Comparison of ENCODE assay signal across 24 cellular contexts in the genomic region with DNA sequence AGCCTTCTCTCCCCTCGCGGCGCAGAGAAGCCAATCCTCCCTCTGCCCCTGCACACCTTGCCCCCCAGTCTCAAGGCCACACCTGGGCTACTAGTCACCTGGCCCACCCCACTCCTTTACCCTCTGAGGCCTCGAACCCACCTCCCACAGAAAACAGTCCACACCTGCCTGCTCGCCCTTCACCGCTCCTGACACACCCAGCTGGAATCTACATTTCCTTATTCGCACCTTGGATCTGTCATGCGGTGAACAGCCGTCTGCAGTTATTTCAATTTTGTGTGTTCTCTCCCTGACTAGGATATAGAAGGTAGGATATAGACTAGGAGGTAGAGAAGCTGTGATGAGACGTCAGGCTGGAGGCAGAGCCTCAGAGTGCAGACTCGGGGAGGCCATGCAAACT. TPM values are rescaled to one million over a fixed set of nuclear protein-coding genes. Genes with fewer than 3 reads are reported as not detected.
DNase-seq lines count a peak whose midpoint lies in the region; ATAC-seq, FAIRE-seq and TF ChIP-seq lines count a peak whose summit lies in the region.
"Had no signal": no experiment of that assay in that cellular context is flagged by ENCODE, and none has a peak within 500 bp of the region (broad histone marks: within the 10 kb centered on the region; RNA-seq: fewer than 3 reads in every experiment).

No MANE protein-coding gene starts in this region.

- no peaks in the 10 kb centered on the region for H3K4me1 Mint-ChIP-seq in activated T-helper 17 cell treated with anti-CD3 and anti-CD28 coated beads, Interleukin-2, amount 50 U/mL, for 72 hours
- H3K4me1 Mint-ChIP-seq: B cell had no signal

- H3K79me2 ChIP-seq in PC-9 (ENCODE audit: low read depth) (no peaks in the 10 kb centered on the region), keratinocyte (ENCODE audit: control insufficient read depth, insufficient read depth, low read length) (no peaks in the 10 kb centered on the region), trophoblast cell (ENCODE audit: control insufficient read depth, insufficient read depth, low read length, poor library complexity) (no peaks in the 10 kb centered on the region)

- H2BK12ac ChIP-seq in trophoblast cell (ENCODE audit: low read length), result peak overlapping the region; percentile 37

- no peak overlapping the region for H3K4me3 ChIP-seq in PC-9
- H3K4me3 ChIP-seq in keratinocyte (ENCODE audit: control insufficient read depth in 2 of 3, extremely low read depth in 1 of 3, insufficient read depth in 2 of 3, low read depth in 1 of 3, low read length in 3 of 3), result no peak overlapping the region
- no peak overlapping the region for H3K4me3 ChIP-seq in trophoblast cell (ENCODE audit: low read depth, low read length)
- no peak overlapping the region for H3K4me3 ChIP-seq in right atrium auricular region

- no peak for TF ChIP-seq CTCF in PC-9 (conservative IDR thresholded peaks at IDR 0.05)
- TF ChIP-seq CTCF in keratinocyte (optimal IDR thresholded peaks at IDR 0.05 in 1 of 3, IDR thresholded peaks at IDR 0.05 in 1 of 3, conservative IDR thresholded peaks at IDR 0.05 in 1 of 3; ENCODE audit: extremely low read depth in 1 of 3, insufficient read depth in 2 of 3, low read length in 3 of 3), result no peak
- no peak for TF ChIP-seq CTCF in right atrium auricular region (IDR thresholded peaks at IDR 0.05)

- no peaks in the 10 kb centered on the region for H3K9me3 Mint-ChIP-seq in activated T-helper 17 cell treated with anti-CD3 and anti-CD28 coated beads, Interleukin-2, amount 50 U/mL, for 72 hours
- H3K9me3 Mint-ChIP-seq: CD8-positive, alpha-beta T cell had no signal

- no peaks in the 10 kb centered on the region for H3K36me3 Mint-ChIP-seq in activated T-helper 17 cell treated with anti-CD3 and anti-CD28 coated beads, Interleukin-2, amount 50 U/mL, for 72 hours (ENCODE audit: low read depth)
- H3K36me3 Mint-ChIP-seq: CD8-positive, alpha-beta T cell had no signal

- H3K9me1 ChIP-seq in keratinocyte (ENCODE audit: control insufficient read depth, extremely low read depth, insufficient read depth, low read length), result no peaks in the 10 kb centered on the region

- H3K36me3 ChIP-seq in PC-9 (ENCODE audit: low read depth) (no peaks in the 10 kb centered on the region), keratinocyte (ENCODE audit: control insufficient read depth in 2 of 2, extremely low read depth in 1 of 2, insufficient read depth in 2 of 2, low read length in 2 of 2) (no peaks in the 10 kb centered on the region), trophoblast cell (ENCODE audit: control insufficient read depth in 1 of 2, insufficient read depth in 2 of 2, low read length in 2 of 2) (no peaks in the 10 kb centered on the region), right atrium auricular region (no peaks in the 10 kb centered on the region)

- FAIRE-seq in keratinocyte (lab: Jason Lieb, UNC), result no peak
- FAIRE-seq: GM12891, H54, HTR-8/SVneo had no signal

- H3K27me3 ChIP-seq in PC-9 (ENCODE audit: insufficient read depth, low read depth) (no peaks in the 10 kb centered on the region), keratinocyte (ENCODE audit: control insufficient read depth, extremely low read depth, insufficient read depth, low read length) (no peaks in the 10 kb centered on the region), trophoblast cell (ENCODE audit: insufficient read depth, low read length) (no peaks in the 10 kb centered on the region), right atrium auricular region (no peaks in the 10 kb centered on the region)

- no peak for ATAC-seq in activated T-helper 17 cell treated with anti-CD3 and anti-CD28 coated beads, Interleukin-2, amount 50 U/mL, for 72 hours (replicated peaks)
- no peak for ATAC-seq in GM18502 (IDR thresholded peaks at IDR 0.05; ENCODE audit: poor library complexity, unreplicated experiment)

- no peak overlapping the region for H2AFZ ChIP-seq in PC-9
- no peak overlapping the region for H2AFZ ChIP-seq in keratinocyte (ENCODE audit: control insufficient read depth, low read length)
- no peak overlapping the region for H2AFZ ChIP-seq in trophoblast cell (ENCODE audit: insufficient read depth, low read length, poor library complexity)

- peak overlapping the region; percentile 9 for H3K18ac ChIP-seq in trophoblast cell (ENCODE audit: low read length)

- intact Hi-C loops in PC-9 (cut with micrococcal nuclease; ENCODE audit: unreplicated experiment), result loop anchor here (1.0 to 2.0 kb wide), 2 partner anchors 61 to 81 kb away; no protein-coding TSS in a partner anchor

- peaks cover 21% of the 10 kb centered on the region for H3F3A ChIP-seq in PC-9 (ENCODE audit: insufficient read depth, low read depth)

- no peak overlapping the region for H4K8ac ChIP-seq in trophoblast cell (ENCODE audit: low read depth, low read length)

- no TSS peak for BruUV-seq in PC-9 (replicated peaks; lab: Mats Ljungman, UMichigan)

- peak overlapping the region; percentile 5 for H2BK120ac ChIP-seq in trophoblast cell (ENCODE audit: insufficient read depth, low read length, poor library complexity)

- H3K27ac Mint-ChIP-seq in activated T-helper 17 cell treated with anti-CD3 and anti-CD28 coated beads, Interleukin-2, amount 50 U/mL, for 72 hours, result peak overlapping the region; percentile 74
- H3K27ac Mint-ChIP-seq: B cell; CD8-positive, alpha-beta T cell had no signal

- H4K91ac ChIP-seq in trophoblast cell (ENCODE audit: low read depth, low read length), result no peak overlapping the region

- H3K9me3 ChIP-seq in PC-9 (ENCODE audit: insufficient read depth, low read depth) (no peaks in the 10 kb centered on the region), keratinocyte (ENCODE audit: control insufficient read depth, low read depth, low read length) (no peaks in the 10 kb centered on the region), trophoblast cell (ENCODE audit: insufficient read depth, low read depth, low read length) (no peaks in the 10 kb centered on the region), right atrium auricular region (no peaks in the 10 kb centered on the region)
- H3K9me3 ChIP-seq: Caco-2 had no signal

- H3K27ac ChIP-seq in PC-9 (peak overlapping the region; percentile 75), keratinocyte (ENCODE audit: control insufficient read depth, insufficient read depth, low read length) (peak overlapping the region; percentile 64), trophoblast cell (ENCODE audit: low read depth, low read length) (no peak overlapping the region), right atrium auricular region (no peak overlapping the region)
- H3K27ac ChIP-seq: C4-2B had no signal

- no peak overlapping the region for H2BK5ac ChIP-seq in trophoblast cell (ENCODE audit: low read depth, low read length, poor library complexity)

- peaks cover 5% of the 10 kb centered on the region for H3K27me3 Mint-ChIP-seq in activated T-helper 17 cell treated with anti-CD3 and anti-CD28 coated beads, Interleukin-2, amount 50 U/mL, for 72 hours

- dilution Hi-C loops in keratinocyte (cut with MboI; ENCODE audit: extremely low pct_ligation_motif_present, low sequenced_read_pairs), result no loop called here

- POLR2A ChIA-PET in PC-9 (lab: Charles Lee; ENCODE audit: unreplicated experiment), result interaction anchor here (0.5 to 0.7 kb wide), 3 partner anchors 28 to 417 kb away, joined by 6 to 17 read pairs (median 12); partner anchors contain the start of gene NRF1

- no peak overlapping the region for H2AK5ac ChIP-seq in trophoblast cell (ENCODE audit: low read length)

- no peaks in the 10 kb centered on the region for H3K9me2 ChIP-seq in PC-9 (ENCODE audit: insufficient read depth)

- no peak overlapping the region for H3K23ac ChIP-seq in trophoblast cell (ENCODE audit: low read length)

- H4K20me1 ChIP-seq in PC-9 (ENCODE audit: insufficient read depth) (no peaks in the 10 kb centered on the region), keratinocyte (ENCODE audit: control insufficient read depth, extremely low read depth, insufficient read depth, low read length) (no peaks in the 10 kb centered on the region)

- H3K4me3 Mint-ChIP-seq in activated T-helper 17 cell treated with anti-CD3 and anti-CD28 coated beads, Interleukin-2, amount 50 U/mL, for 72 hours, result no peak overlapping the region
- H3K4me3 Mint-ChIP-seq: B cell; CD8-positive, alpha-beta T cell had no signal

- CTCF ChIA-PET in PC-9 (lab: Charles Lee), result no interaction called here

- no CpG with 5 or more reads among the region's 11 CpGs for WGBS in trophoblast cell (ENCODE audit: extremely low coverage, insufficient coverage, insufficient read length)

- H3K14ac ChIP-seq in trophoblast cell (ENCODE audit: low read length), result no peak overlapping the region

- no peak overlapping the region for H3K4ac ChIP-seq in trophoblast cell (ENCODE audit: low read depth, low read length)

- H3K4me2 ChIP-seq in PC-9, result peak overlapping the region; percentile 24; the same call in 1 of the 2 replicates
- H3K4me2 ChIP-seq in keratinocyte (ENCODE audit: control insufficient read depth, extremely low read depth, insufficient read depth, low read depth, low read length), result peak overlapping the region; percentile 46
- H3K4me2 ChIP-seq in trophoblast cell (ENCODE audit: low read length), result no peak overlapping the region

- DNase-seq in PC-9 (no peak), keratinocyte (ENCODE audit: low read depth, low spot score) (no peak), trophoblast cell (peak; percentile 13 to 65), right atrium auricular region (ENCODE audit: low spot score) (no peak), midbrain (lab: John Stamatoyannopoulos, UW) (no peak)
- DNase-seq in central memory CD4-positive, alpha-beta T cell, result no peak
- DNase-seq: Caco-2; CD8-positive, alpha-beta T cell; DMS79 treated with DMSO at 0.1 percent for 48 hours; GF-D8; KBM-7; NCI-H1105 treated with DMSO at 0.1 percent for 48 hours; NCI-H2029; NCI-H446 treated with DMSO at 0.1 percent for 48 hours; NCI-H526; NCI-H82; SHP77 treated with DMSO at 0.1 percent for 48 hours had no signal

- H3K9ac ChIP-seq in keratinocyte (ENCODE audit: control insufficient read depth, extremely low read depth, insufficient read depth, low read length) (no peak overlapping the region), trophoblast cell (ENCODE audit: low read length) (no peak overlapping the region)

- peaks cover 9% of the 10 kb centered on the region for H3K79me1 ChIP-seq in trophoblast cell (ENCODE audit: low read length)

- no peak overlapping the region for H4K12ac ChIP-seq in trophoblast cell (ENCODE audit: low read depth, low read length)

- H3K4me1 ChIP-seq in PC-9 (replicated peaks; ENCODE audit: insufficient read depth), result peaks cover 24% of the 10 kb centered on the region
- peaks cover 18% of the 10 kb centered on the region for H3K4me1 ChIP-seq in keratinocyte (ENCODE audit: control insufficient read depth, extremely low read depth, insufficient read depth, low read length)
- peaks cover 24 to 29% of the 10 kb centered on the region in 2 experiments for H3K4me1 ChIP-seq in trophoblast cell (ENCODE audit: control insufficient read depth in 1 of 2, insufficient read depth in 2 of 2, low read length in 2 of 2)
- H3K4me1 ChIP-seq in right atrium auricular region, result no peaks in the 10 kb centered on the region
- H3K4me1 ChIP-seq: Caco-2 had no signal

RNA-seq across cellular contexts. Expression of gene SMKR1, which starts 29.4 kb away (rescaled TPM):
- total RNA-seq in PC-9 (2021) (8.3 and 8.9 TPM in 2 replicates), right atrium auricular region (not detected)
- total RNA-seq in activated T-helper 17 cell treated with anti-CD3 and anti-CD28 coated beads, Interleukin-2, amount 50 U/mL, for 72 hours, result 1 to 10 TPM; 1.3 to 1.9 TPM
- 0.23 to 0.81 TPM (median 0.76 TPM) in 3 replicates for polyA plus RNA-seq in keratinocyte
- 1.2 TPM for polyA plus RNA-seq in keratinocyte (2011; ENCODE audit: low read depth)
- polyA plus RNA-seq in keratinocyte (2011; cell fraction: cytosol; rRNA removed), result 0.09 and 0.79 TPM in 2 replicates
- 0.31 and 0.45 TPM in 2 replicates for polyA plus RNA-seq in keratinocyte (2011; cell fraction: nucleus; rRNA removed)
- polyA plus RNA-seq in keratinocyte (2012; ENCODE audit: low replicate concordance), result 0.86 and 1.7 TPM in 2 replicates
- not detected in 3 replicates for polyA minus RNA-seq in keratinocyte
- not detected for polyA minus RNA-seq in keratinocyte (2011; cell fraction: cytosol; rRNA and poly(A)+ RNA removed)
- polyA minus RNA-seq in keratinocyte (2011; cell fraction: nucleus; rRNA and poly(A)+ RNA removed), result not detected in 2 replicates
- polyA plus RNA-seq in trophoblast cell (2013), result 0.25 and 0.42 TPM in 2 replicates
- total RNA-seq: Caco-2 had no signal

Comparison
In these comparisons a context has a peak if more than half of its experiments do, and no peak if none do; other contexts are left out.
1. DNase-seq: peak in trophoblast cell (2 of 2); none in PC-9 (0 of 2), keratinocyte (single experiment), central memory CD4-positive, alpha-beta T cell (single experiment), right atrium auricular region (single experiment) and midbrain (single experiment).
2. H3K27ac ChIP-seq: peak in PC-9 (single experiment) and keratinocyte (single experiment); none in trophoblast cell (single experiment) and right atrium auricular region (0 of 2).